ENCODE assay signal across 15 cellular contexts in genomic region chr14:24327303-24327702, GRCh38. TPM values are rescaled to one million over a fixed set of nuclear protein-coding genes. Genes with fewer than 3 reads are reported as not detected.
A peak's percentile ranks its signal among the peaks of the same experiment; 100 is the strongest.
DNase-seq lines count a peak whose midpoint lies in the region; ATAC-seq lines count a peak whose summit lies in the region.
"Had no signal": no experiment of that assay in that cellular context is flagged by ENCODE, and none has a peak within 500 bp of the region (broad histone marks: within the 10 kb centered on the region; RNA-seq: fewer than 3 reads in every experiment).

No MANE protein-coding gene starts in this region.

- peak overlapping the region; percentile 68 for H3K27ac Mint-ChIP-seq in T-helper 2 cell treated with Interferon-gamma antibody and Interleukin-4, amounts not matched to agents 5 μg/mL and 100 μg/mL, for 36 hours
- H3K27ac Mint-ChIP-seq in dendritic cell treated with granulocyte-macrophage colony-stimulating factor and Interleukin-4, amounts not matched to agents 40 ng/mL and 50 ng/mL, for 4 days = peak overlapping the region; percentile 81
- H3K27ac Mint-ChIP-seq in natural killer cell treated with Interleukin-12 subunit alpha and Interleukin-12 subunit beta and Interleukin-15 and Interleukin-18, amount 100 ng/mL, for 72 hours = peak overlapping the region in 1 of 2 donors; percentile 17
- no peak overlapping the region for H3K27ac Mint-ChIP-seq in stimulated activated naive B cell treated with anti-CD40 and anti-IgM and Interleukin-4, amounts not matched to agents 10 μg/mL and 1 μg/mL and 100 μg/mL, for 72 hours
- H3K27ac Mint-ChIP-seq: activated CD4-positive, alpha-beta T cell treated with anti-CD3 and anti-CD28 coated beads for 36 hours; activated naive CD4-positive, alpha-beta T cell treated with anti-CD3 and anti-CD28 coated beads, Interleukin-2, amount 50 U/mL, for 24 hours; CD8-positive, alpha-beta T cell had no signal

- peaks cover 1% of the 10 kb centered on the region for H3K36me3 Mint-ChIP-seq in T-helper 2 cell treated with Interferon-gamma antibody and Interleukin-4, amounts not matched to agents 5 μg/mL and 100 μg/mL, for 36 hours (ENCODE audit: low read depth)
- H3K36me3 Mint-ChIP-seq in dendritic cell treated with granulocyte-macrophage colony-stimulating factor and Interleukin-4, amounts not matched to agents 40 ng/mL and 50 ng/mL, for 4 days (ENCODE audit: low read depth) = no peaks in the 10 kb centered on the region
- H3K36me3 Mint-ChIP-seq in natural killer cell treated with Interleukin-12 subunit alpha and Interleukin-12 subunit beta and Interleukin-15 and Interleukin-18, amount 100 ng/mL, for 72 hours = no peaks in the 10 kb centered on the region
- no peaks in the 10 kb centered on the region for H3K36me3 Mint-ChIP-seq in stimulated activated naive B cell treated with anti-CD40 and anti-IgM and Interleukin-4, amounts not matched to agents 10 μg/mL and 1 μg/mL and 100 μg/mL, for 72 hours
- H3K36me3 Mint-ChIP-seq: activated naive CD4-positive, alpha-beta T cell treated with anti-CD3 and anti-CD28 coated beads, Interleukin-2, amount 50 U/mL, for 24 hours; CD8-positive, alpha-beta T cell had no signal

- H3K4me3 Mint-ChIP-seq in T-helper 2 cell treated with Interferon-gamma antibody and Interleukin-4, amounts not matched to agents 5 μg/mL and 100 μg/mL, for 36 hours = no peak overlapping the region
- H3K4me3 Mint-ChIP-seq in dendritic cell treated with granulocyte-macrophage colony-stimulating factor and Interleukin-4, amounts not matched to agents 40 ng/mL and 50 ng/mL, for 4 days = peak overlapping the region; percentile 49
- peak overlapping the region; percentile 3 for H3K4me3 Mint-ChIP-seq in natural killer cell treated with Interleukin-12 subunit alpha and Interleukin-12 subunit beta and Interleukin-15 and Interleukin-18, amount 100 ng/mL, for 72 hours
- no peak overlapping the region for H3K4me3 Mint-ChIP-seq in stimulated activated naive B cell treated with anti-CD40 and anti-IgM and Interleukin-4, amounts not matched to agents 10 μg/mL and 1 μg/mL and 100 μg/mL, for 72 hours
- H3K4me3 Mint-ChIP-seq: activated CD4-positive, alpha-beta T cell treated with anti-CD3 and anti-CD28 coated beads for 36 hours; activated naive CD4-positive, alpha-beta T cell treated with anti-CD3 and anti-CD28 coated beads, Interleukin-2, amount 50 U/mL, for 24 hours; CD8-positive, alpha-beta T cell; neural crest cell had no signal

- intact Hi-C loops in dendritic cell treated with granulocyte-macrophage colony-stimulating factor and Interleukin-4, amounts not matched to agents 40 ng/mL and 50 ng/mL, for 4 days (cut with micrococcal nuclease) = no loop called here

- no peak for DNase-seq in T-helper 2 cell treated with Interferon-gamma antibody and Interleukin-4, amounts not matched to agents 5 μg/mL and 100 μg/mL, for 36 hours (ENCODE audit: low spot score)
- no peak for DNase-seq in T-helper 2 cell
- peak; percentile 58 for DNase-seq in KBM-7
- no peak for DNase-seq in natural killer cell treated with Interleukin-12 subunit alpha and Interleukin-12 subunit beta and Interleukin-15 and Interleukin-18, amount 100 ng/mL, for 72 hours (ENCODE audit: low spot score)
- no peak for DNase-seq in stimulated activated naive B cell treated with anti-CD40 and anti-IgM and Interleukin-4, amounts not matched to agents 10 μg/mL and 1 μg/mL and 100 μg/mL, for 72 hours
- DNase-seq in stimulated activated CD8-positive, alpha-beta memory T cell treated with anti-CD3 and anti-CD28 coated beads, Interleukin-4, amount 100 ng/mL, for 48 hours = no peak
- DNase-seq: CD8-positive, alpha-beta T cell; DMS79 treated with DMSO at 0.1 percent for 48 hours; NCI-H146 had no signal

- in situ Hi-C loops in KBM-7 (cut with MboI; ENCODE audit: low pct_unique_long_range_greater_than_20kb, low sequenced_read_pairs) = loop anchor here (25.0 kb wide), 1 partner anchor 360 kb away; no protein-coding TSS in a partner anchor

- H3K27me3 Mint-ChIP-seq in T-helper 2 cell treated with Interferon-gamma antibody and Interleukin-4, amounts not matched to agents 5 μg/mL and 100 μg/mL, for 36 hours (ENCODE audit: low read depth) = peaks cover 4% of the 10 kb centered on the region
- peaks cover 3% of the 10 kb centered on the region for H3K27me3 Mint-ChIP-seq in dendritic cell treated with granulocyte-macrophage colony-stimulating factor and Interleukin-4, amounts not matched to agents 40 ng/mL and 50 ng/mL, for 4 days
- peaks cover 3 to 18% of the 10 kb centered on the region in 2 donors for H3K27me3 Mint-ChIP-seq in natural killer cell treated with Interleukin-12 subunit alpha and Interleukin-12 subunit beta and Interleukin-15 and Interleukin-18, amount 100 ng/mL, for 72 hours
- peaks cover 13 to 15% of the 10 kb centered on the region in 2 donors for H3K27me3 Mint-ChIP-seq in stimulated activated naive B cell treated with anti-CD40 and anti-IgM and Interleukin-4, amounts not matched to agents 10 μg/mL and 1 μg/mL and 100 μg/mL, for 72 hours

- ATAC-seq in natural killer cell treated with Interleukin-12 subunit alpha and Interleukin-12 subunit beta and Interleukin-15 and Interleukin-18, amount 100 ng/mL, for 72 hours = no peak
- ATAC-seq in HG02571 (IDR thresholded peaks at IDR 0.05; ENCODE audit: unreplicated experiment) = no peak
- ATAC-seq in stimulated activated naive B cell treated with anti-CD40 and anti-IgM and Interleukin-4, amounts not matched to agents 10 μg/mL and 1 μg/mL and 100 μg/mL, for 72 hours (replicated peaks) = no peak
- ATAC-seq: A549; activated CD4-positive, alpha-beta T cell treated with anti-CD3 and anti-CD28 coated beads for 36 hours; CD8-positive, alpha-beta T cell had no signal

- H3K9me3 Mint-ChIP-seq in T-helper 2 cell treated with Interferon-gamma antibody and Interleukin-4, amounts not matched to agents 5 μg/mL and 100 μg/mL, for 36 hours = no peaks in the 10 kb centered on the region
- no peaks in the 10 kb centered on the region for H3K9me3 Mint-ChIP-seq in dendritic cell treated with granulocyte-macrophage colony-stimulating factor and Interleukin-4, amounts not matched to agents 40 ng/mL and 50 ng/mL, for 4 days
- no peaks in the 10 kb centered on the region for H3K9me3 Mint-ChIP-seq in natural killer cell treated with Interleukin-12 subunit alpha and Interleukin-12 subunit beta and Interleukin-15 and Interleukin-18, amount 100 ng/mL, for 72 hours
- no peaks in the 10 kb centered on the region for H3K9me3 Mint-ChIP-seq in stimulated activated naive B cell treated with anti-CD40 and anti-IgM and Interleukin-4, amounts not matched to agents 10 μg/mL and 1 μg/mL and 100 μg/mL, for 72 hours
- H3K9me3 Mint-ChIP-seq: activated naive CD4-positive, alpha-beta T cell treated with anti-CD3 and anti-CD28 coated beads, Interleukin-2, amount 50 U/mL, for 24 hours; CD8-positive, alpha-beta T cell; neural crest cell had no signal

- H3K4me1 Mint-ChIP-seq in T-helper 2 cell treated with Interferon-gamma antibody and Interleukin-4, amounts not matched to agents 5 μg/mL and 100 μg/mL, for 36 hours (ENCODE audit: low read depth) = peaks cover 30% of the 10 kb centered on the region
- peaks cover 83% of the 10 kb centered on the region for H3K4me1 Mint-ChIP-seq in dendritic cell treated with granulocyte-macrophage colony-stimulating factor and Interleukin-4, amounts not matched to agents 40 ng/mL and 50 ng/mL, for 4 days (ENCODE audit: low read depth)
- peaks cover 45 to 55% of the 10 kb centered on the region in 2 donors for H3K4me1 Mint-ChIP-seq in natural killer cell treated with Interleukin-12 subunit alpha and Interleukin-12 subunit beta and Interleukin-15 and Interleukin-18, amount 100 ng/mL, for 72 hours (ENCODE audit: low read depth in 2 of 2)
- H3K4me1 Mint-ChIP-seq in stimulated activated naive B cell treated with anti-CD40 and anti-IgM and Interleukin-4, amounts not matched to agents 10 μg/mL and 1 μg/mL and 100 μg/mL, for 72 hours = peaks cover 6 to 8% of the 10 kb centered on the region in 2 donors

RNA-seq across cellular contexts. Expression of gene ADCY4, which starts 7.6 kb away (rescaled TPM):
- 1 to 10 TPM; 1.0 to 1.9 TPM for total RNA-seq in natural killer cell treated with Interleukin-12 subunit alpha and Interleukin-12 subunit beta and Interleukin-15 and Interleukin-18, amount 100 ng/mL, for 72 hours

RNA-seq across cellular contexts. Expression of gene RIPK3, which starts 12.5 kb away (rescaled TPM):
- 10 to 100 TPM; 12.5 to 15.5 TPM for total RNA-seq in natural killer cell treated with Interleukin-12 subunit alpha and Interleukin-12 subunit beta and Interleukin-15 and Interleukin-18, amount 100 ng/mL, for 72 hours
- total RNA-seq: neural crest cell had no signal

RNA-seq across cellular contexts. Expression of gene LTB4R, which starts 16.0 kb away (rescaled TPM):
- total RNA-seq in natural killer cell treated with Interleukin-12 subunit alpha and Interleukin-12 subunit beta and Interleukin-15 and Interleukin-18, amount 100 ng/mL, for 72 hours = 10 to 100 TPM; 13.2 to 37.3 TPM

RNA-seq across cellular contexts. Expression of gene LTB4R2, which starts 17.4 kb away (rescaled TPM):
- 10 to 100 TPM; 13.7 to 27.1 TPM for total RNA-seq in natural killer cell treated with Interleukin-12 subunit alpha and Interleukin-12 subunit beta and Interleukin-15 and Interleukin-18, amount 100 ng/mL, for 72 hours

RNA-seq across cellular contexts. Expression of gene CIDEB, which starts 19.5 kb away (rescaled TPM):
- total RNA-seq in natural killer cell treated with Interleukin-12 subunit alpha and Interleukin-12 subunit beta and Interleukin-15 and Interleukin-18, amount 100 ng/mL, for 72 hours = 10 to 100 TPM in 1 of 2 donors, 1 to 10 TPM in 1; 6.8 to 20.2 TPM
- total RNA-seq: neural crest cell had no signal

Comparison
In these comparisons a context has a peak if more than half of its experiments do, and no peak if none do; other contexts are left out.
1. H3K4me3 Mint-ChIP-seq: peak in dendritic cell treated with granulocyte-macrophage colony-stimulating factor and Interleukin-4, amounts not matched to agents 40 ng/mL and 50 ng/mL, for 4 days (single experiment) and natural killer cell treated with Interleukin-12 subunit alpha and Interleukin-12 subunit beta and Interleukin-15 and Interleukin-18, amount 100 ng/mL, for 72 hours (single experiment); none in T-helper 2 cell treated with Interferon-gamma antibody and Interleukin-4, amounts not matched to agents 5 μg/mL and 100 μg/mL, for 36 hours (single experiment) and stimulated activated naive B cell treated with anti-CD40 and anti-IgM and Interleukin-4, amounts not matched to agents 10 μg/mL and 1 μg/mL and 100 μg/mL, for 72 hours (0 of 2).